8 cellular contexts compared by ENCODE assay signal in genomic region chr1:86502125-86502646, GRCh38. TPM values are rescaled to one million over a fixed set of nuclear protein-coding genes. Genes with fewer than 3 reads are reported as not detected.
DNase-seq lines count a peak whose midpoint lies in the region; ATAC-seq and TF ChIP-seq lines count a peak whose summit lies in the region.
"Not testable (repeated sequence)": the region's sequence is repeated elsewhere in the genome, so short reads cannot be mapped to it uniquely, and the experiment has no call there.

No MANE protein-coding gene starts in this region.

- peak overlapping the region; percentile 94 for H3K27ac Mint-ChIP-seq in mesothelial cell of epicardium

- ATAC-seq in GM21528 (IDR thresholded peaks at IDR 0.05; ENCODE audit: low FRiP score, unreplicated experiment) (peak; percentile 61), esophagus mucosa (peak; percentile 53)

- H3K9me3 Mint-ChIP-seq in mesothelial cell of epicardium: not testable (repeated sequence)

- DNase-seq in EL (peak; percentile 8), HT-29 (ENCODE audit: low spot score) (peak; percentile 72), RPMI8226 (peak; percentile 52), activated gamma-delta T cell treated with Interleukin-2 at 50 U/mL for 16 hours (peak; percentile 27)
- not testable (repeated sequence) for DNase-seq in mesothelial cell of epicardium (ENCODE audit: low spot score in 2 of 2, unreplicated experiment in 2 of 2)
- peak; percentile 23 for DNase-seq in stimulated activated naive CD4-positive, alpha-beta T cell treated with Interleukin-2 at 50 U/mL for 16 hours (lab: John Stamatoyannopoulos, UW)

- peak; percentile 54 for TF ChIP-seq CTCF in mesothelial cell of epicardium (IDR thresholded peaks at IDR 0.05; ENCODE audit: unreplicated experiment)

- H3K4me3 Mint-ChIP-seq in mesothelial cell of epicardium: peak overlapping the region; percentile 71

- H3K4me1 Mint-ChIP-seq in mesothelial cell of epicardium: peaks cover 37% of the 10 kb centered on the region

- not testable (repeated sequence) for H3K36me3 Mint-ChIP-seq in mesothelial cell of epicardium

- H3K27me3 Mint-ChIP-seq in mesothelial cell of epicardium (ENCODE audit: low read depth): not testable (repeated sequence)

RNA-seq across cellular contexts. Expression of gene CLCA1, which starts 33.5 kb away (rescaled TPM):
- not detected in 2 replicates for total RNA-seq in HT-29 (2014; rRNA removed; shearing (Covaris generic))
- total RNA-seq in esophagus mucosa (0.08 TPM), mesothelial cell of epicardium (not detected in 3 replicates)

RNA-seq across cellular contexts. Expression of gene CLCA4, which starts 44.7 kb away (rescaled TPM):
- 0.23 and 0.36 TPM in 2 replicates for total RNA-seq in HT-29 (2014; rRNA removed; shearing (Covaris generic))
- total RNA-seq in esophagus mucosa (230 TPM), mesothelial cell of epicardium (0.07 TPM in 1 of 3 replicates, not detected in the others)

Comparison
In these comparisons a context has a peak if more than half of its experiments do, and no peak if none do; other contexts are left out.
1. RNA of gene CLCA4, which starts 44.7 kb away (total RNA-seq): 230 TPM in esophagus mucosa (single experiment); 0.23 to 0.36 TPM in HT-29 and 0.07 TPM in mesothelial cell of epicardium; every median in the first group is over 100 times any median in the second.